8 cellular contexts compared by ENCODE assay signal in the genomic region with DNA sequence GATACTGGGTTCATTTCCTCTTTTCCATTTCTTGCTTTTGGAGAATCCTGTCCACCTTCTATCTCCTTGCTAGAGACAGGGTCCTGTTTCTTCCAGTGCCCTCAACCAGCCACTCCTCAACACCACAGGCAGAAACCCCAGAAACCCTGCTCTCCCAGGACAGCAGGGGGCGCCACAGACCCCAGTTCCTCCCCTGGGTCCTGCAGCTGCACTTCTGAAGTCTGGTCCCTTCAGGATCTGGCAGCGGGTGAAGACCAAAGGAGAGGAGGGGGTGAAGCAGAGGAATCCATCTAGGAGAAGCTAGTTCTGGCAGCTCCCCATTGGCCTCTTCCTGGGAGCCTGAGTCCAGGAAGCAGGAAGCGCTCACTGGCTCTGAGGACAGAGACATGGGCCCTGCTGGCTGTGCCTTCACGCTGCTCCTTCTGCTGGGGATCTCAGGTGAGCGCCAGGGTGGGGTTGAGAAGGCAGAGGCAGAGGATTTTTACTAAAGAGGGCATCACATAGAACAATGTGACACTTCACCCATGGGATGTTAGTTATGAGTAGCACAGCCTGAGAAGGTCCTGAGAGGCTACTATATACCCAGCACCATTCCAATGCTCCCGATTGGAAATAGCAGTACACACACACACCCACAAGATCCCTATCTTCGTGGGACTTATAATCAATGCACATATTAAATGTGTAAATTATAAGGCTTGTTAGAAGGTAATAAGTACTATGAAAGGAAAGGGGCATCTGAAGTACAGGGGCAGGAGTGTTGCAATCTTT. TPM values are rescaled to one million over a fixed set of nuclear protein-coding genes. Genes with fewer than 3 reads are reported as not detected.
DNase-seq lines count a peak whose midpoint lies in the region; ATAC-seq and TF ChIP-seq lines count a peak whose summit lies in the region.

A gene with protein sequence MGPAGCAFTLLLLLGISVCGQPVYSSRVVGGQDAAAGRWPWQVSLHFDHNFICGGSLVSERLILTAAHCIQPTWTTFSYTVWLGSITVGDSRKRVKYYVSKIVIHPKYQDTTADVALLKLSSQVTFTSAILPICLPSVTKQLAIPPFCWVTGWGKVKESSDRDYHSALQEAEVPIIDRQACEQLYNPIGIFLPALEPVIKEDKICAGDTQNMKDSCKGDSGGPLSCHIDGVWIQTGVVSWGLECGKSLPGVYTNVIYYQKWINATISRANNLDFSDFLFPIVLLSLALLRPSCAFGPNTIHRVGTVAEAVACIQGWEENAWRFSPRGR (plus strand): TSS at position 375 of the 771 bp plus-strand sequence. CDS start 12 bp downstream, at position 387.

- H3K4me3 ChIP-seq in esophagus muscularis mucosa (no peak within 1 kb of the TSS), thyroid gland (replicated peaks in 1 of 3) (no peak within 1 kb of the TSS)
- no peak within 1 kb of the TSS for H3K4me3 ChIP-seq in naive thymus-derived CD4-positive, alpha-beta T cell (ENCODE audit: low read length)

- TF ChIP-seq CTCF in esophagus muscularis mucosa (IDR thresholded peaks at IDR 0.05) (peak; percentile 51 to 72 (median 58)), thyroid gland (IDR thresholded peaks at IDR 0.05) (peak; percentile 39 to 64 (median 55))

- H3K4me3 Mint-ChIP-seq in activated CD4-positive, alpha-beta memory T cell treated with anti-CD3 and anti-CD28 coated beads for 36 hours, result no peak within 1 kb of the TSS
- H3K4me3 Mint-ChIP-seq in naive thymus-derived CD4-positive, alpha-beta T cell, result no peak within 1 kb of the TSS

- CTCF ChIA-PET in activated CD4-positive, alpha-beta memory T cell treated with anti-CD3 and anti-CD28 coated beads for 36 hours (lab: Charles Lee), result interaction anchor here (0.5 to 1.5 kb wide), 9 partner anchors 11 to 1072 kb away, joined by 3 to 6 read pairs (median 3); no protein-coding TSS in a partner anchor
- CTCF ChIA-PET in naive thymus-derived CD4-positive, alpha-beta T cell (lab: Charles Lee), result no interaction called here

- peaks cover 1% of the 10 kb centered on the region for H3K27me3 Mint-ChIP-seq in activated CD4-positive, alpha-beta memory T cell treated with anti-CD3 and anti-CD28 coated beads for 36 hours
- peaks cover 0 to 24% (median 12%) of the 10 kb centered on the region in 5 donors for H3K27me3 Mint-ChIP-seq in naive thymus-derived CD4-positive, alpha-beta T cell

- no peaks in the 10 kb centered on the region for H3K4me1 Mint-ChIP-seq in activated CD4-positive, alpha-beta memory T cell treated with anti-CD3 and anti-CD28 coated beads for 36 hours (ENCODE audit: low read depth)
- H3K4me1 Mint-ChIP-seq in naive thymus-derived CD4-positive, alpha-beta T cell, result no peaks in the 10 kb centered on the region

- no peaks in the 10 kb centered on the region for H3K36me3 Mint-ChIP-seq in activated CD4-positive, alpha-beta memory T cell treated with anti-CD3 and anti-CD28 coated beads for 36 hours
- no peaks in the 10 kb centered on the region for H3K36me3 Mint-ChIP-seq in naive thymus-derived CD4-positive, alpha-beta T cell

- WGBS in esophagus muscularis mucosa, result 66% methylated on average over 7 of the region's 7 CpGs
- 65 to 75% methylated on average over 6 to 7 of the region's 7 CpGs for WGBS in thyroid gland, 2 donors

- H3K27ac Mint-ChIP-seq in activated CD4-positive, alpha-beta memory T cell treated with anti-CD3 and anti-CD28 coated beads for 36 hours, result no peak within 1 kb of the TSS
- H3K27ac Mint-ChIP-seq in naive thymus-derived CD4-positive, alpha-beta T cell, result no peak within 1 kb of the TSS

- H3K27ac ChIP-seq in esophagus muscularis mucosa (replicated peaks in 1 of 4), result no peak within 1 kb of the TSS
- H3K27ac ChIP-seq in naive thymus-derived CD4-positive, alpha-beta T cell (ENCODE audit: low read depth, low read length), result no peak within 1 kb of the TSS
- H3K27ac ChIP-seq in thyroid gland, result no peak within 1 kb of the TSS

- H3K9me3 ChIP-seq in esophagus muscularis mucosa (no peaks in the 10 kb centered on the region), thyroid gland (no peaks in the 10 kb centered on the region)
- no peaks in the 10 kb centered on the region for H3K9me3 ChIP-seq in naive thymus-derived CD4-positive, alpha-beta T cell (ENCODE audit: control insufficient read depth in 2 of 3, low read length in 3 of 3)

- peak; percentile 71 for ATAC-seq in GM21360 (IDR thresholded peaks at IDR 0.05; ENCODE audit: unreplicated experiment)
- ATAC-seq in naive thymus-derived CD4-positive, alpha-beta T cell, result no peak
- no peak for ATAC-seq in HG03342 (IDR thresholded peaks at IDR 0.05; ENCODE audit: unreplicated experiment)

- DNase-seq in COLO829 (ENCODE audit: low spot score) (peak; percentile 63), NCI-H1092 (lab: John Stamatoyannopoulos, UW) (peak; percentile 30), esophagus muscularis mucosa (ENCODE audit: extremely low spot score) (no peak), thyroid gland (peak; percentile 63 to 72)
- DNase-seq in activated CD4-positive, alpha-beta memory T cell treated with anti-CD3 and anti-CD28 coated beads for 36 hours, result peak; percentile 67
- DNase-seq in naive thymus-derived CD4-positive, alpha-beta T cell, result peak in 7 of 9 donors; percentile 1 to 53 (median 8)

- H3K9me3 Mint-ChIP-seq in activated CD4-positive, alpha-beta memory T cell treated with anti-CD3 and anti-CD28 coated beads for 36 hours, result no peaks in the 10 kb centered on the region
- H3K9me3 Mint-ChIP-seq in naive thymus-derived CD4-positive, alpha-beta T cell, result no peaks in the 10 kb centered on the region

- TF ChIP-seq POLR2A in esophagus muscularis mucosa (IDR thresholded peaks at IDR 0.05; ENCODE audit: low read depth) (no peak), thyroid gland (IDR thresholded peaks at IDR 0.05) (no peak)

- H3K27me3 ChIP-seq in esophagus muscularis mucosa (no peaks in the 10 kb centered on the region), thyroid gland (no peaks in the 10 kb centered on the region)
- no peaks in the 10 kb centered on the region for H3K27me3 ChIP-seq in naive thymus-derived CD4-positive, alpha-beta T cell (ENCODE audit: control insufficient read depth in 2 of 2, insufficient read depth in 2 of 2, low read length in 2 of 2)

- peaks cover 12 to 32% (median 21%) of the 10 kb centered on the region in 4 donors for H3K4me1 ChIP-seq in esophagus muscularis mucosa
- no peaks in the 10 kb centered on the region for H3K4me1 ChIP-seq in naive thymus-derived CD4-positive, alpha-beta T cell (ENCODE audit: control insufficient read depth in 2 of 2, insufficient read depth in 2 of 2, low read length in 2 of 2)
- peaks cover 4 to 17% of the 10 kb centered on the region in 2 donors for H3K4me1 ChIP-seq in thyroid gland

- POLR2A ChIA-PET in activated CD4-positive, alpha-beta memory T cell treated with anti-CD3 and anti-CD28 coated beads for 36 hours (lab: Charles Lee), result no interaction called here
- POLR2A ChIA-PET in naive thymus-derived CD4-positive, alpha-beta T cell (lab: Charles Lee), result no interaction called here

- TF ChIP-seq EP300 in esophagus muscularis mucosa (IDR thresholded peaks at IDR 0.05), result no peak

- intact Hi-C loops in activated CD4-positive, alpha-beta memory T cell treated with anti-CD3 and anti-CD28 coated beads for 36 hours (cut with micrococcal nuclease), result loop anchor here (2.0 kb wide), 2 partner anchors 86 to 160 kb away; no protein-coding TSS in a partner anchor
- intact Hi-C loops in esophagus muscularis mucosa (cut with DNase I), result loop anchor here (2.0 kb wide), 1 partner anchor 86 kb away; no protein-coding TSS in a partner anchor
- intact Hi-C loops in naive thymus-derived CD4-positive, alpha-beta T cell (cut with micrococcal nuclease), result loop anchor here (5.0 kb wide), 2 partner anchors 85 to 1110 kb away; no protein-coding TSS in a partner anchor
- intact Hi-C loops in thyroid gland (cut with DNase I), result loop anchor here (10.0 kb wide), 1 partner anchor 78 kb away; no protein-coding TSS in a partner anchor

- H3K36me3 ChIP-seq in esophagus muscularis mucosa, result no peaks in the 10 kb centered on the region
- no peaks in the 10 kb centered on the region for H3K36me3 ChIP-seq in naive thymus-derived CD4-positive, alpha-beta T cell (ENCODE audit: control insufficient read depth in 2 of 3, insufficient read depth in 3 of 3, low read length in 3 of 3)
- H3K36me3 ChIP-seq in thyroid gland, result no peaks in the 10 kb centered on the region

RNA-seq across cellular contexts. Expression of the gene that starts here (rescaled TPM):
- not detected for total RNA-seq in activated CD4-positive, alpha-beta memory T cell treated with anti-CD3 and anti-CD28 coated beads for 36 hours
- total RNA-seq in esophagus muscularis mucosa (not detected), thyroid gland (not detected)
- not detected for total RNA-seq in naive thymus-derived CD4-positive, alpha-beta T cell
- not detected for polyA plus RNA-seq in naive thymus-derived CD4-positive, alpha-beta T cell

Comparison
In these comparisons a context has a peak if more than half of its experiments do, and no peak if none do; other contexts are left out.
1. Peak in DNase-seq in activated CD4-positive, alpha-beta memory T cell treated with anti-CD3 and anti-CD28 coated beads for 36 hours; RNA of the gene not detected or under 1 TPM.
2. Peak in DNase-seq in naive thymus-derived CD4-positive, alpha-beta T cell; RNA of the gene not detected or under 1 TPM.
3. Peak in DNase-seq in thyroid gland; RNA of the gene not detected or under 1 TPM.